ENCODE assay signal across 1 cellular context in the genomic region with DNA sequence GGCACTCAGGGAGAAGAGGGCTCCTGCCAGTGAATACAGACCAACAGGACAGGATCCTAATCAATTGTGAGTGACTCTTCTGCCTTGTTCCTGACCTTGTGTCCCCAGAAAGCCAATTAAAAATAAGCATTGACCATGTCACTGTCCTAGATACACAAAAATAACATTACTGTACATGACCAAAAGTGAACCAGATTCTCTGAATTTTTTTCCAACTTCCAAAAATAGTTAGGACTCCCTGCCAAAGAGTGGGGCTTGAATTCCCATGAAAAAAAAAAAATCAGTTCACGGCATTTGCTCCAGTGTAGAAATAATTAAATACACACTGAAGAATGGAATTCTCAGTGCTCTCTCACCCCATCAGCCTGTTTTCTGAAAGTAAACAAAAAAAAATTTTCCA.
TF ChIP-seq lines count a peak whose summit lies in the region.

No MANE protein-coding gene starts in this region.

TF ChIP-seq in IMR-90, 13 proteins besides CTCF, POLR2A, EP300 and RAD21 (continued from another document):
- TF ChIP-seq RFX5 (IDR thresholded peaks at IDR 0.05; ENCODE audit: low read depth, low read length) (no peak), NFE2L2 (IDR thresholded peaks at IDR 0.05; ENCODE audit: low read depth, low read length) (no peak)
